In genomic region chr12:23666866-23667265, GRCh38 we compare ENCODE assay signal across 1 cellular context.
TF ChIP-seq lines count a peak whose summit lies in the region.

No MANE protein-coding gene starts in this region.

TF ChIP-seq in H1, 55 proteins besides CTCF, POLR2A, EP300 and RAD21 (continued from another document):
- TF ChIP-seq ATF2 (IDR thresholded peaks at IDR 0.05; ENCODE audit: low read length) = no peak
- no peak for TF ChIP-seq HDAC6 (IDR thresholded peaks at IDR 0.05; ENCODE audit: low read depth, low read length)
- TF ChIP-seq GABPA (IDR thresholded peaks at IDR 0.05; ENCODE audit: borderline replicate concordance, insufficient read depth, low read length) = no peak
